9 cellular contexts compared by ENCODE assay signal in genomic region chr6:37502703-37503485, GRCh38. TPM values are rescaled to one million over a fixed set of nuclear protein-coding genes. Genes with fewer than 3 reads are reported as not detected.
DNase-seq lines count a peak whose midpoint lies in the region; ATAC-seq and TF ChIP-seq lines count a peak whose summit lies in the region.
"Had no signal": no experiment of that assay in that cellular context is flagged by ENCODE, and none has a peak within 500 bp of the region (broad histone marks: within the 10 kb centered on the region; RNA-seq: fewer than 3 reads in every experiment).

No MANE protein-coding gene starts in this region.

- TF ChIP-seq CTCF in SK-N-SH (IDR thresholded peaks at IDR 0.05) = no peak

- H3K79me2 ChIP-seq in SK-N-SH (ENCODE audit: insufficient read depth) = peaks cover 8% of the 10 kb centered on the region; the same call in 1 of the 2 replicates

- H3K4me1 ChIP-seq in SK-N-SH (ENCODE audit: control insufficient read depth in 1 of 2, insufficient read depth in 2 of 2, low read depth in 1 of 2, low read length in 1 of 2) = peaks cover 5 to 49% of the 10 kb centered on the region in 2 experiments; a peak in 3 of 4 replicates

- ATAC-seq in activated CD4-positive, alpha-beta T cell treated with anti-CD3 and anti-CD28 coated beads for 36 hours = peak; percentile 29
- ATAC-seq in HG03025 (IDR thresholded peaks at IDR 0.05; ENCODE audit: low FRiP score, unreplicated experiment) = no peak
- ATAC-seq in GM21529 (IDR thresholded peaks at IDR 0.05; ENCODE audit: unreplicated experiment) = no peak

- H3K27ac Mint-ChIP-seq in activated CD4-positive, alpha-beta T cell treated with anti-CD3 and anti-CD28 coated beads for 36 hours = peak overlapping the region; percentile 93
- peak overlapping the region; percentile 92 for H3K27ac Mint-ChIP-seq in activated naive CD8-positive, alpha-beta T cell treated with anti-CD3 and anti-CD28 coated beads for 36 hours
- peak overlapping the region; percentile 82 for H3K27ac Mint-ChIP-seq in stimulated activated naive CD8-positive, alpha-beta T cell treated with anti-CD3 and anti-CD28 coated beads, Interleukin-15, Interleukin-2, amounts not matched to agents 100 ng/mL and 50 ng/mL, for 24 hours

- no peaks in the 10 kb centered on the region for H3K36me3 ChIP-seq in SK-N-SH (replicated peaks in 1 of 2; ENCODE audit: control insufficient read depth in 1 of 2, insufficient read depth in 2 of 2, low read length in 1 of 2)

- H3K9me3 ChIP-seq in SK-N-SH = no peaks in the 10 kb centered on the region

- no peaks in the 10 kb centered on the region for H3K9me2 ChIP-seq in SK-N-SH

- no peaks in the 10 kb centered on the region for H3K27me3 Mint-ChIP-seq in activated CD4-positive, alpha-beta T cell treated with anti-CD3 and anti-CD28 coated beads for 36 hours
- no peaks in the 10 kb centered on the region for H3K27me3 Mint-ChIP-seq in activated naive CD8-positive, alpha-beta T cell treated with anti-CD3 and anti-CD28 coated beads for 36 hours
- no peaks in the 10 kb centered on the region for H3K27me3 Mint-ChIP-seq in stimulated activated naive CD8-positive, alpha-beta T cell treated with anti-CD3 and anti-CD28 coated beads, Interleukin-15, Interleukin-2, amounts not matched to agents 100 ng/mL and 50 ng/mL, for 24 hours

- intact Hi-C loops in activated CD4-positive, alpha-beta T cell treated with anti-CD3 and anti-CD28 coated beads for 36 hours (cut with DNase I, micrococcal nuclease) = loop anchor here in 1 of 2 experiments (1.0 kb wide), 1 partner anchor 11 kb away; no protein-coding TSS in a partner anchor

- TF ChIP-seq EP300 in SK-N-SH (IDR thresholded peaks at IDR 0.05; ENCODE audit: borderline replicate concordance in 1 of 2, low read depth in 1 of 2, low read length in 1 of 2) = no peak

- H3K9ac ChIP-seq in SK-N-SH = no peak overlapping the region

- POLR2A ChIA-PET in activated CD4-positive, alpha-beta T cell treated with anti-CD3 and anti-CD28 coated beads for 36 hours (lab: Charles Lee) = interaction anchor here (1.0 to 1.8 kb wide), 2 partner anchors 11 to 13 kb away, joined by 3 to 7 read pairs (median 7); no protein-coding TSS in a partner anchor
- POLR2A ChIA-PET in SK-N-SH (lab: Yijun Ruan, JAX) = no interaction called here

- H3K4me2 ChIP-seq in SK-N-SH = no peak overlapping the region

- no peaks in the 10 kb centered on the region for H3F3A ChIP-seq in SK-N-SH (replicated peaks; ENCODE audit: insufficient read depth)

- H4K20me1 ChIP-seq in SK-N-SH (ENCODE audit: insufficient read depth) = no peaks in the 10 kb centered on the region

- no peak for TF ChIP-seq RAD21 in SK-N-SH (IDR thresholded peaks at IDR 0.05; ENCODE audit: low read length)

- peak overlapping the region; percentile 18 for H3K4me3 Mint-ChIP-seq in activated CD4-positive, alpha-beta T cell treated with anti-CD3 and anti-CD28 coated beads for 36 hours
- H3K4me3 Mint-ChIP-seq in activated naive CD8-positive, alpha-beta T cell treated with anti-CD3 and anti-CD28 coated beads for 36 hours = peak overlapping the region; percentile 9
- peak overlapping the region; percentile 27 for H3K4me3 Mint-ChIP-seq in stimulated activated naive CD8-positive, alpha-beta T cell treated with anti-CD3 and anti-CD28 coated beads, Interleukin-15, Interleukin-2, amounts not matched to agents 100 ng/mL and 50 ng/mL, for 24 hours

- H3K27ac ChIP-seq in SK-N-SH (ENCODE audit: low read depth in 2 of 2, low read length in 1 of 2) = peak overlapping the region in 1 of 2 experiments; percentile 89; a peak in 2 of 4 replicates

- no peak overlapping the region for H3K4me3 ChIP-seq in SK-N-SH (ENCODE audit: low read depth in 2 of 2, low read length in 1 of 2)

- no peaks in the 10 kb centered on the region for H3K27me3 ChIP-seq in SK-N-SH (ENCODE audit: insufficient read depth)

- H3K9me3 Mint-ChIP-seq in activated CD4-positive, alpha-beta T cell treated with anti-CD3 and anti-CD28 coated beads for 36 hours (ENCODE audit: low read depth) = no peaks in the 10 kb centered on the region
- H3K9me3 Mint-ChIP-seq in activated naive CD8-positive, alpha-beta T cell treated with anti-CD3 and anti-CD28 coated beads for 36 hours = peaks cover 5% of the 10 kb centered on the region
- no peaks in the 10 kb centered on the region for H3K9me3 Mint-ChIP-seq in stimulated activated naive CD8-positive, alpha-beta T cell treated with anti-CD3 and anti-CD28 coated beads, Interleukin-15, Interleukin-2, amounts not matched to agents 100 ng/mL and 50 ng/mL, for 24 hours

- H3K36me3 Mint-ChIP-seq in activated CD4-positive, alpha-beta T cell treated with anti-CD3 and anti-CD28 coated beads for 36 hours (ENCODE audit: low read depth) = peaks cover 2% of the 10 kb centered on the region
- H3K36me3 Mint-ChIP-seq in activated naive CD8-positive, alpha-beta T cell treated with anti-CD3 and anti-CD28 coated beads for 36 hours = peaks cover 4% of the 10 kb centered on the region
- H3K36me3 Mint-ChIP-seq in stimulated activated naive CD8-positive, alpha-beta T cell treated with anti-CD3 and anti-CD28 coated beads, Interleukin-15, Interleukin-2, amounts not matched to agents 100 ng/mL and 50 ng/mL, for 24 hours (ENCODE audit: low read depth) = no peaks in the 10 kb centered on the region

- CTCF ChIA-PET in activated CD4-positive, alpha-beta T cell treated with anti-CD3 and anti-CD28 coated beads for 36 hours (lab: Charles Lee) = interaction anchor here (0.9 to 3.3 kb wide), 8 partner anchors 8 to 177 kb away, joined by 3 to 21 read pairs (median 3); no protein-coding TSS in a partner anchor
- CTCF ChIA-PET in SK-N-SH (lab: Yijun Ruan, JAX) = interaction anchor here (1.1 to 2.3 kb wide), 5 partner anchors 8 to 64 kb away, joined by 3 to 9 read pairs (median 4); no protein-coding TSS in a partner anchor

- WGBS in SK-N-SH (ENCODE audit: low lambda C conversion rate) = 75% methylated on average over 8 of the region's 9 CpGs

- peaks cover 76% of the 10 kb centered on the region for H3K4me1 Mint-ChIP-seq in activated CD4-positive, alpha-beta T cell treated with anti-CD3 and anti-CD28 coated beads for 36 hours
- H3K4me1 Mint-ChIP-seq in activated naive CD8-positive, alpha-beta T cell treated with anti-CD3 and anti-CD28 coated beads for 36 hours = peaks cover 77% of the 10 kb centered on the region
- H3K4me1 Mint-ChIP-seq in stimulated activated naive CD8-positive, alpha-beta T cell treated with anti-CD3 and anti-CD28 coated beads, Interleukin-15, Interleukin-2, amounts not matched to agents 100 ng/mL and 50 ng/mL, for 24 hours (ENCODE audit: low read depth) = peaks cover 84% of the 10 kb centered on the region

- no peak overlapping the region for H2AFZ ChIP-seq in SK-N-SH (ENCODE audit: low read depth)

- peak; percentile 64 for DNase-seq in activated CD4-positive, alpha-beta T cell treated with anti-CD3 and anti-CD28 coated beads for 36 hours
- DNase-seq in activated CD4-positive, alpha-beta T cell treated with anti-CD3 and anti-CD28 coated beads for 1 hour = no peak
- DNase-seq in NCI-H748 (lab: John Stamatoyannopoulos, UW; ENCODE audit: unreplicated experiment) (peak; percentile 98), SK-N-SH (no peak)
- DNase-seq in activated naive CD8-positive, alpha-beta T cell treated with anti-CD3 and anti-CD28 coated beads for 36 hours = no peak
- DNase-seq: kidney had no signal

TF ChIP-seq in SK-N-SH, 30 proteins besides CTCF, POLR2A, EP300 and RAD21:
- TF ChIP-seq SMC3 (IDR thresholded peaks at IDR 0.05; ENCODE audit: low read depth, low read length) (no peak), NFIC (IDR thresholded peaks at IDR 0.05; ENCODE audit: borderline replicate concordance) (no peak), FOSL2 (IDR thresholded peaks at IDR 0.05; ENCODE audit: borderline replicate concordance, low read depth) (no peak)

RNA-seq across cellular contexts. Expression of gene CCDC167, which starts 3.2 kb away (rescaled TPM):
- 10 to 100 TPM; 55.3 to 60.3 TPM for total RNA-seq in activated CD4-positive, alpha-beta T cell treated with anti-CD3 and anti-CD28 coated beads for 36 hours
- 10 to 100 TPM; 50.0 to 51.0 TPM for total RNA-seq in activated naive CD8-positive, alpha-beta T cell treated with anti-CD3 and anti-CD28 coated beads for 36 hours
- 49.1 and 63.2 TPM in 2 replicates for polyA plus RNA-seq in SK-N-SH (2012; rRNA removed)
- polyA plus RNA-seq in SK-N-SH (2012; cell fraction: cytosol; rRNA removed) = 50.1 and 62.9 TPM in 2 replicates
- polyA plus RNA-seq in SK-N-SH (2012; cell fraction: nucleus; rRNA removed) = 17.7 and 37.0 TPM in 2 replicates

Comparison
In these comparisons a context has a peak if more than half of its experiments do, and no peak if none do; other contexts are left out.
1. DNase-seq: peak in activated CD4-positive, alpha-beta T cell treated with anti-CD3 and anti-CD28 coated beads for 36 hours (single experiment) and NCI-H748 (single experiment); none in activated CD4-positive, alpha-beta T cell treated with anti-CD3 and anti-CD28 coated beads for 1 hour (single experiment), activated naive CD8-positive, alpha-beta T cell treated with anti-CD3 and anti-CD28 coated beads for 36 hours (single experiment) and SK-N-SH (single experiment).
2. Peak in every context shown above with its lines, with median percentiles within 50 percentile points of each other: H3K27ac Mint-ChIP-seq and H3K4me3 Mint-ChIP-seq.